ENCODE assay signal across 8 cellular contexts in genomic region chr17:38464251-38464722, GRCh38. TPM values are rescaled to one million over a fixed set of nuclear protein-coding genes. Genes with fewer than 3 reads are reported as not detected.
A peak's percentile ranks its signal among the peaks of the same experiment; 100 is the strongest.
DNase-seq lines count a peak whose midpoint lies in the region; ATAC-seq and TF ChIP-seq lines count a peak whose summit lies in the region.
"Had no signal": no experiment of that assay in that cellular context is flagged by ENCODE, and none has a peak within 500 bp of the region (broad histone marks: within the 10 kb centered on the region; RNA-seq: fewer than 3 reads in every experiment).

No MANE protein-coding gene starts in this region.

- H3K9me3 ChIP-seq in MG63 (no peaks in the 10 kb centered on the region), endodermal cell (ENCODE audit: control insufficient read depth, low read length) (no peaks in the 10 kb centered on the region)

- H3K4me1 ChIP-seq in endodermal cell (ENCODE audit: control insufficient read depth, insufficient read depth, low read length), result peaks cover 5% of the 10 kb centered on the region
- no peaks in the 10 kb centered on the region for H3K4me1 ChIP-seq in urinary bladder (ENCODE audit: insufficient read depth)

- POLR2A ChIA-PET in T-cell (lab: Charles Lee), result no interaction called here

- TF ChIP-seq CTCF in endodermal cell (conservative IDR thresholded peaks at IDR 0.05), result no peak
- no peak for TF ChIP-seq CTCF in mesothelial cell of epicardium (IDR thresholded peaks at IDR 0.05; ENCODE audit: unreplicated experiment)

- no peak overlapping the region for H3K9ac ChIP-seq in endodermal cell (ENCODE audit: extremely low read depth, low read length, poor library complexity, severe bottlenecking)

- DNase-seq in MG63 (peak; percentile 91), endodermal cell (no peak), mesothelial cell of epicardium (ENCODE audit: low spot score in 2 of 2, unreplicated experiment in 2 of 2) (no peak), T-cell (no peak), NCI-H146 (lab: John Stamatoyannopoulos, UW) (no peak)
- no peak for DNase-seq in activated effector memory CD4-positive, alpha-beta T cell treated with anti-CD3 and anti-CD28 coated beads, Interleukin-2, amount 50 U/mL, for 16 hours
- DNase-seq: NCI-H1048 had no signal

- CTCF ChIA-PET in T-cell (lab: Charles Lee), result no interaction called here

- ATAC-seq in T-cell (replicated peaks in 1 of 4), result no peak

- H3K4me3 Mint-ChIP-seq in endodermal cell (no peak overlapping the region), mesothelial cell of epicardium (no peak overlapping the region), T-cell (no peak overlapping the region)

- H3K36me3 ChIP-seq in MG63 (peaks cover 85% of the 10 kb centered on the region), endodermal cell (ENCODE audit: control insufficient read depth, insufficient read depth, low read length) (peaks cover 3% of the 10 kb centered on the region), urinary bladder (ENCODE audit: insufficient read depth) (no peaks in the 10 kb centered on the region)

- H3K9me3 Mint-ChIP-seq in endodermal cell (no peaks in the 10 kb centered on the region), mesothelial cell of epicardium (no peaks in the 10 kb centered on the region), T-cell (no peaks in the 10 kb centered on the region)

- peaks cover 14% of the 10 kb centered on the region for H3K36me3 Mint-ChIP-seq in endodermal cell (ENCODE audit: low read depth)
- H3K36me3 Mint-ChIP-seq in mesothelial cell of epicardium, result peaks cover 29% of the 10 kb centered on the region
- no peaks in the 10 kb centered on the region for H3K36me3 Mint-ChIP-seq in T-cell

- H3K27me3 Mint-ChIP-seq in endodermal cell (ENCODE audit: insufficient read depth), result no peaks in the 10 kb centered on the region
- no peaks in the 10 kb centered on the region for H3K27me3 Mint-ChIP-seq in mesothelial cell of epicardium (ENCODE audit: low read depth)
- H3K27me3 Mint-ChIP-seq in T-cell, result peaks cover 0 to 11% of the 10 kb centered on the region in 2 donors

- peak overlapping the region; percentile 38 for H3K27ac ChIP-seq in endodermal cell (ENCODE audit: low read depth, low read length)
- peak overlapping the region; percentile 86 for H3K27ac ChIP-seq in urinary bladder (ENCODE audit: low read depth)

- H3K4me3 ChIP-seq in MG63 (peak overlapping the region; percentile 24), endodermal cell (ENCODE audit: low read length) (no peak overlapping the region), urinary bladder (ENCODE audit: low read depth, low read length) (peak overlapping the region; percentile 50)

- H3K27me3 ChIP-seq in MG63 (no peaks in the 10 kb centered on the region), endodermal cell (ENCODE audit: control insufficient read depth, insufficient read depth, low read length, poor library complexity, severe bottlenecking) (no peaks in the 10 kb centered on the region)

- H3K27ac Mint-ChIP-seq in endodermal cell (no peak overlapping the region), mesothelial cell of epicardium (peak overlapping the region; percentile 95), T-cell (no peak overlapping the region)

- 80 to 93% methylated on average over 2 to 9 of the region's 9 CpGs for WGBS in endodermal cell (ENCODE audit: insufficient coverage in 1 of 2, insufficient read length in 1 of 2), 2 experiments
- 22% methylated on average over 9 of the region's 9 CpGs for WGBS in urinary bladder

- peaks cover 15% of the 10 kb centered on the region for H3K4me1 Mint-ChIP-seq in endodermal cell
- peaks cover 9% of the 10 kb centered on the region for H3K4me1 Mint-ChIP-seq in mesothelial cell of epicardium
- no peaks in the 10 kb centered on the region for H3K4me1 Mint-ChIP-seq in T-cell

RNA-seq across cellular contexts. Expression of gene ARHGAP23, which starts 36.0 kb away (rescaled TPM):
- 19.4 and 34.6 TPM in 2 replicates for total RNA-seq in MG63 (2014; rRNA removed; shearing (Covaris generic); ENCODE audit: low replicate concordance)
- total RNA-seq in endodermal cell (10 to 100 TPM in 1 of 2 donors, 1 to 10 TPM in 1; 9.4 to 18.0 TPM), mesothelial cell of epicardium (86.7 to 89.1 TPM (median 87.2 TPM) in 3 replicates), urinary bladder (53.8 TPM), T-cell (1 to 10 TPM in 1 of 5 donors, under 1 TPM in 4; 0.40 to 1.2 (median 0.61) TPM)
- polyA plus RNA-seq in endodermal cell (2013, experiment 1 of 2), result 22.0 TPM
- polyA plus RNA-seq in endodermal cell (2013, experiment 2 of 2), result 12.8 TPM
- polyA plus RNA-seq in urinary bladder, result 39.8 TPM
